In genomic region chr20:50308513-50309279, GRCh38 we compare ENCODE assay signal across 1 cellular context.
TF ChIP-seq lines count a peak whose summit lies in the region.

No MANE protein-coding gene starts in this region.

TF ChIP-seq in HepG2, 621 proteins besides CTCF, POLR2A, EP300 and RAD21 (continued from another document and continues in another):
- TF ChIP-seq, protein P1, sequence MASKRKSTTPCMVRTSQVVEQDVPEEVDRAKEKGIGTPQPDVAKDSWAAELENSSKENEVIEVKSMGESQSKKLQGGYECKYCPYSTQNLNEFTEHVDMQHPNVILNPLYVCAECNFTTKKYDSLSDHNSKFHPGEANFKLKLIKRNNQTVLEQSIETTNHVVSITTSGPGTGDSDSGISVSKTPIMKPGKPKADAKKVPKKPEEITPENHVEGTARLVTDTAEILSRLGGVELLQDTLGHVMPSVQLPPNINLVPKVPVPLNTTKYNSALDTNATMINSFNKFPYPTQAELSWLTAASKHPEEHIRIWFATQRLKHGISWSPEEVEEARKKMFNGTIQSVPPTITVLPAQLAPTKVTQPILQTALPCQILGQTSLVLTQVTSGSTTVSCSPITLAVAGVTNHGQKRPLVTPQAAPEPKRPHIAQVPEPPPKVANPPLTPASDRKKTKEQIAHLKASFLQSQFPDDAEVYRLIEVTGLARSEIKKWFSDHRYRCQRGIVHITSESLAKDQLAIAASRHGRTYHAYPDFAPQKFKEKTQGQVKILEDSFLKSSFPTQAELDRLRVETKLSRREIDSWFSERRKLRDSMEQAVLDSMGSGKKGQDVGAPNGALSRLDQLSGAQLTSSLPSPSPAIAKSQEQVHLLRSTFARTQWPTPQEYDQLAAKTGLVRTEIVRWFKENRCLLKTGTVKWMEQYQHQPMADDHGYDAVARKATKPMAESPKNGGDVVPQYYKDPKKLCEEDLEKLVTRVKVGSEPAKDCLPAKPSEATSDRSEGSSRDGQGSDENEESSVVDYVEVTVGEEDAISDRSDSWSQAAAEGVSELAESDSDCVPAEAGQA (IDR thresholded peaks at IDR 0.05; ENCODE audit: low read depth) = peak; percentile 87
- TF ChIP-seq, protein P1 (CRISPR knock-in tag; IDR thresholded peaks at IDR 0.05; ENCODE audit: borderline replicate concordance) = no peak
- TF ChIP-seq, protein P2, sequence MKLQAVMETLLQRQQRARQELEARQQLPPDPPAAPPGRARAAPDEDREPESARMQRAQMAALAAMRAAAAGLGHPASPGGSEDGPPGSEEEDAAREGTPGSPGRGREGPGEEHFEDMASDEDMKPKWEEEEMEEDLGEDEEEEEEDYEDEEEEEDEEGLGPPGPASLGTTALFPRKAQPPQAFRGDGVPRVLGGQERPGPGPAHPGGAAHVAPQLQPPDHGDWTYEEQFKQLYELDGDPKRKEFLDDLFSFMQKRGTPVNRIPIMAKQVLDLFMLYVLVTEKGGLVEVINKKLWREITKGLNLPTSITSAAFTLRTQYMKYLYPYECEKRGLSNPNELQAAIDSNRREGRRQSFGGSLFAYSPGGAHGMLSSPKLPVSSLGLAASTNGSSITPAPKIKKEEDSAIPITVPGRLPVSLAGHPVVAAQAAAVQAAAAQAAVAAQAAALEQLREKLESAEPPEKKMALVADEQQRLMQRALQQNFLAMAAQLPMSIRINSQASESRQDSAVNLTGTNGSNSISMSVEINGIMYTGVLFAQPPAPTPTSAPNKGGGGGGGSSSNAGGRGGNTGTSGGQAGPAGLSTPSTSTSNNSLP (IDR thresholded peaks at IDR 0.05; ENCODE audit: low read depth, low read length) = peak; percentile 1; the same call in 1 of the 2 replicates
- TF ChIP-seq ZNF792 (CRISPR knock-in tag; IDR thresholded peaks at IDR 0.05) = peak; percentile 52; the same call in 1 of the 2 replicates
- no peak for TF ChIP-seq ZNF672 (CRISPR knock-in tag; IDR thresholded peaks at IDR 0.05)
- TF ChIP-seq ZNF225 (CRISPR knock-in tag; IDR thresholded peaks at IDR 0.05) = no peak; the same call in 1 of the 2 replicates
- no peak; the same call in 1 of the 2 replicates for TF ChIP-seq NR2C2 (CRISPR knock-in tag; IDR thresholded peaks at IDR 0.05; ENCODE audit: borderline replicate concordance)
- TF ChIP-seq NFKB2 (CRISPR knock-in tag; IDR thresholded peaks at IDR 0.05; ENCODE audit: borderline replicate concordance) = no peak; the same call in 1 of the 2 replicates
- no peak; the same call in none of the 2 replicates for TF ChIP-seq BRD4 (CRISPR knock-in tag; IDR thresholded peaks at IDR 0.05)
- peak; percentile 58; the same call in 1 of the 2 replicates for TF ChIP-seq ZNF558 (CRISPR knock-in tag; IDR thresholded peaks at IDR 0.05; ENCODE audit: borderline replicate concordance)
- TF ChIP-seq CHD2 (IDR thresholded peaks at IDR 0.05; ENCODE audit: low read depth, low read length) = peak; percentile 62; the same call in 1 of the 2 replicates
- no peak for TF ChIP-seq PAX8 (CRISPR knock-in tag; IDR thresholded peaks at IDR 0.05; ENCODE audit: borderline replicate concordance)
- TF ChIP-seq ATM (IDR thresholded peaks at IDR 0.05; ENCODE audit: borderline replicate concordance) = no peak
- TF ChIP-seq ZNF350 (CRISPR knock-in tag; IDR thresholded peaks at IDR 0.05; ENCODE audit: borderline replicate concordance, low read depth) = peak; percentile 76; the same call in 1 of the 2 replicates
- TF ChIP-seq ZSCAN12 (CRISPR knock-in tag; IDR thresholded peaks at IDR 0.05) = no peak
- TF ChIP-seq REL (CRISPR knock-in tag; conservative IDR thresholded peaks at IDR 0.05) = 0 out of 2 replicates have a peak, but pooled peaks have one; percentile 63
- TF ChIP-seq ZNF788 (CRISPR knock-in tag; IDR thresholded peaks at IDR 0.05; ENCODE audit: borderline replicate concordance) = peak; percentile 79
- no peak; the same call in 1 of the 2 replicates for TF ChIP-seq NR2F6 (IDR thresholded peaks at IDR 0.05)
- TF ChIP-seq NR2F6 (CRISPR knock-in tag; IDR thresholded peaks at IDR 0.05) = peak; percentile 63; the same call in 1 of the 2 replicates
- peak; percentile 43; the same call in 1 of the 2 replicates for TF ChIP-seq GFI1 (CRISPR knock-in tag; IDR thresholded peaks at IDR 0.05; ENCODE audit: borderline replicate concordance)
- TF ChIP-seq SMC3 (IDR thresholded peaks at IDR 0.05; ENCODE audit: low read length) = no peak; the same call in 1 of the 2 replicates
- no peak; the same call in none of the 2 replicates for TF ChIP-seq SIN3B (IDR thresholded peaks at IDR 0.05; ENCODE audit: low read length)
- TF ChIP-seq, protein P3, sequence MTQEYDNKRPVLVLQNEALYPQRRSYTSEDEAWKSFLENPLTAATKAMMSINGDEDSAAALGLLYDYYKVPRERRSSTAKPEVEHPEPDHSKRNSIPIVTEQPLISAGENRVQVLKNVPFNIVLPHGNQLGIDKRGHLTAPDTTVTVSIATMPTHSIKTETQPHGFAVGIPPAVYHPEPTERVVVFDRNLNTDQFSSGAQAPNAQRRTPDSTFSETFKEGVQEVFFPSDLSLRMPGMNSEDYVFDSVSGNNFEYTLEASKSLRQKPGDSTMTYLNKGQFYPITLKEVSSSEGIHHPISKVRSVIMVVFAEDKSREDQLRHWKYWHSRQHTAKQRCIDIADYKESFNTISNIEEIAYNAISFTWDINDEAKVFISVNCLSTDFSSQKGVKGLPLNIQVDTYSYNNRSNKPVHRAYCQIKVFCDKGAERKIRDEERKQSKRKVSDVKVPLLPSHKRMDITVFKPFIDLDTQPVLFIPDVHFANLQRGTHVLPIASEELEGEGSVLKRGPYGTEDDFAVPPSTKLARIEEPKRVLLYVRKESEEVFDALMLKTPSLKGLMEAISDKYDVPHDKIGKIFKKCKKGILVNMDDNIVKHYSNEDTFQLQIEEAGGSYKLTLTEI (CRISPR knock-in tag; conservative IDR thresholded peaks at IDR 0.05) = no peak
- peak; percentile 67 for TF ChIP-seq MEF2D (CRISPR knock-in tag; IDR thresholded peaks at IDR 0.05)
- TF ChIP-seq, protein P4, sequence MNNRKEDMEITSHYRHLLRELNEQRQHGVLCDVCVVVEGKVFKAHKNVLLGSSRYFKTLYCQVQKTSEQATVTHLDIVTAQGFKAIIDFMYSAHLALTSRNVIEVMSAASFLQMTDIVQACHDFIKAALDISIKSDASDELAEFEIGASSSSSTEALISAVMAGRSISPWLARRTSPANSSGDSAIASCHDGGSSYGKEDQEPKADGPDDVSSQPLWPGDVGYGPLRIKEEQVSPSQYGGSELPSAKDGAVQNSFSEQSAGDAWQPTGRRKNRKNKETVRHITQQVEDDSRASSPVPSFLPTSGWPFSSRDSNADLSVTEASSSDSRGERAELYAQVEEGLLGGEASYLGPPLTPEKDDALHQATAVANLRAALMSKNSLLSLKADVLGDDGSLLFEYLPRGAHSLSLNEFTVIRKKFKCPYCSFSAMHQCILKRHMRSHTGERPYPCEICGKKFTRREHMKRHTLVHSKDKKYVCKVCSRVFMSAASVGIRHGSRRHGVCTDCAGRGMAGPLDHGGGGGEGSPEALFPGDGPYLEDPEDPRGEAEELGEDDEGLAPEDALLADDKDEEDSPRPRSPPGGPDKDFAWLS (CRISPR knock-in tag; IDR thresholded peaks at IDR 0.05; ENCODE audit: borderline replicate concordance) = peak; percentile 96
- 0 out of 2 replicates have a peak, but pooled peaks have one; percentile 45 for TF ChIP-seq ZNF670 (CRISPR knock-in tag; IDR thresholded peaks at IDR 0.05; ENCODE audit: borderline replicate concordance)
- TF ChIP-seq, protein P5, sequence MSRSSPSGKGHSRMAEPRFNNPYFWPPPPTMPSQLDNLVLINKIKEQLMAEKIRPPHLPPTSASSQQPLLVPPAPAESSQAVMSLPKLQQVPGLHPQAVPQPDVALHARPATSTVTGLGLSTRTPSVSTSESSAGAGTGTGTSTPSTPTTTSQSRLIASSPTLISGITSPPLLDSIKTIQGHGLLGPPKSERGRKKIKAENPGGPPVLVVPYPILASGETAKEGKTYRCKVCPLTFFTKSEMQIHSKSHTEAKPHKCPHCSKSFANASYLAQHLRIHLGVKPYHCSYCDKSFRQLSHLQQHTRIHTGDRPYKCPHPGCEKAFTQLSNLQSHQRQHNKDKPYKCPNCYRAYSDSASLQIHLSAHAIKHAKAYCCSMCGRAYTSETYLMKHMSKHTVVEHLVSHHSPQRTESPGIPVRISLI (CRISPR knock-in tag; IDR thresholded peaks at IDR 0.05; ENCODE audit: borderline replicate concordance) = no peak
- no peak; the same call in 1 of the 2 replicates for TF ChIP-seq TOE1 (CRISPR knock-in tag; IDR thresholded peaks at IDR 0.05)
- TF ChIP-seq ZNF160 (CRISPR knock-in tag; IDR thresholded peaks at IDR 0.05) = peak; percentile 79; the same call in 1 of the 2 replicates
- peak; percentile 83 for TF ChIP-seq ZNF121 (CRISPR knock-in tag; IDR thresholded peaks at IDR 0.05)
- TF ChIP-seq RBM22 (optimal IDR thresholded peaks at IDR 0.05; ENCODE audit: low read length) = no peak
- TF ChIP-seq ATF7 (IDR thresholded peaks at IDR 0.05) = no peak
- peak; percentile 62 for TF ChIP-seq ATF7 (CRISPR knock-in tag; IDR thresholded peaks at IDR 0.05)
- TF ChIP-seq CENPT (CRISPR knock-in tag; IDR thresholded peaks at IDR 0.05; ENCODE audit: low read depth) = no peak
- no peak for TF ChIP-seq ZNF782 (CRISPR knock-in tag; IDR thresholded peaks at IDR 0.05; ENCODE audit: borderline replicate concordance)
- TF ChIP-seq MYNN (CRISPR knock-in tag; IDR thresholded peaks at IDR 0.05; ENCODE audit: low read depth) = no peak
- no peak for TF ChIP-seq PHF20 (CRISPR knock-in tag; IDR thresholded peaks at IDR 0.05)
- peak; percentile 66 for TF ChIP-seq PAXIP1 (CRISPR knock-in tag; conservative IDR thresholded peaks at IDR 0.05)
- TF ChIP-seq ZKSCAN5 (CRISPR knock-in tag; IDR thresholded peaks at IDR 0.05) = no peak
- TF ChIP-seq NR3C1 (CRISPR knock-in tag; IDR thresholded peaks at IDR 0.05) = 0 out of 2 replicates have a peak, but pooled peaks have one; percentile 56
- TF ChIP-seq, protein P6, sequence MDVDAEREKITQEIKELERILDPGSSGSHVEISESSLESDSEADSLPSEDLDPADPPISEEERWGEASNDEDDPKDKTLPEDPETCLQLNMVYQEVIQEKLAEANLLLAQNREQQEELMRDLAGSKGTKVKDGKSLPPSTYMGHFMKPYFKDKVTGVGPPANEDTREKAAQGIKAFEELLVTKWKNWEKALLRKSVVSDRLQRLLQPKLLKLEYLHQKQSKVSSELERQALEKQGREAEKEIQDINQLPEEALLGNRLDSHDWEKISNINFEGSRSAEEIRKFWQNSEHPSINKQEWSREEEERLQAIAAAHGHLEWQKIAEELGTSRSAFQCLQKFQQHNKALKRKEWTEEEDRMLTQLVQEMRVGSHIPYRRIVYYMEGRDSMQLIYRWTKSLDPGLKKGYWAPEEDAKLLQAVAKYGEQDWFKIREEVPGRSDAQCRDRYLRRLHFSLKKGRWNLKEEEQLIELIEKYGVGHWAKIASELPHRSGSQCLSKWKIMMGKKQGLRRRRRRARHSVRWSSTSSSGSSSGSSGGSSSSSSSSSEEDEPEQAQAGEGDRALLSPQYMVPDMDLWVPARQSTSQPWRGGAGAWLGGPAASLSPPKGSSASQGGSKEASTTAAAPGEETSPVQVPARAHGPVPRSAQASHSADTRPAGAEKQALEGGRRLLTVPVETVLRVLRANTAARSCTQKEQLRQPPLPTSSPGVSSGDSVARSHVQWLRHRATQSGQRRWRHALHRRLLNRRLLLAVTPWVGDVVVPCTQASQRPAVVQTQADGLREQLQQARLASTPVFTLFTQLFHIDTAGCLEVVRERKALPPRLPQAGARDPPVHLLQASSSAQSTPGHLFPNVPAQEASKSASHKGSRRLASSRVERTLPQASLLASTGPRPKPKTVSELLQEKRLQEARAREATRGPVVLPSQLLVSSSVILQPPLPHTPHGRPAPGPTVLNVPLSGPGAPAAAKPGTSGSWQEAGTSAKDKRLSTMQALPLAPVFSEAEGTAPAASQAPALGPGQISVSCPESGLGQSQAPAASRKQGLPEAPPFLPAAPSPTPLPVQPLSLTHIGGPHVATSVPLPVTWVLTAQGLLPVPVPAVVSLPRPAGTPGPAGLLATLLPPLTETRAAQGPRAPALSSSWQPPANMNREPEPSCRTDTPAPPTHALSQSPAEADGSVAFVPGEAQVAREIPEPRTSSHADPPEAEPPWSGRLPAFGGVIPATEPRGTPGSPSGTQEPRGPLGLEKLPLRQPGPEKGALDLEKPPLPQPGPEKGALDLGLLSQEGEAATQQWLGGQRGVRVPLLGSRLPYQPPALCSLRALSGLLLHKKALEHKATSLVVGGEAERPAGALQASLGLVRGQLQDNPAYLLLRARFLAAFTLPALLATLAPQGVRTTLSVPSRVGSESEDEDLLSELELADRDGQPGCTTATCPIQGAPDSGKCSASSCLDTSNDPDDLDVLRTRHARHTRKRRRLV (CRISPR knock-in tag; IDR thresholded peaks at IDR 0.05) = 0 out of 2 replicates have a peak, but pooled peaks have one; percentile 66
- peak; percentile 75 for TF ChIP-seq NCOA2 (CRISPR knock-in tag; IDR thresholded peaks at IDR 0.05)
- TF ChIP-seq IKZF1 (IDR thresholded peaks at IDR 0.05) = no peak
